Comparison of ENCODE assay signal across 8 cellular contexts in the genomic region with DNA sequence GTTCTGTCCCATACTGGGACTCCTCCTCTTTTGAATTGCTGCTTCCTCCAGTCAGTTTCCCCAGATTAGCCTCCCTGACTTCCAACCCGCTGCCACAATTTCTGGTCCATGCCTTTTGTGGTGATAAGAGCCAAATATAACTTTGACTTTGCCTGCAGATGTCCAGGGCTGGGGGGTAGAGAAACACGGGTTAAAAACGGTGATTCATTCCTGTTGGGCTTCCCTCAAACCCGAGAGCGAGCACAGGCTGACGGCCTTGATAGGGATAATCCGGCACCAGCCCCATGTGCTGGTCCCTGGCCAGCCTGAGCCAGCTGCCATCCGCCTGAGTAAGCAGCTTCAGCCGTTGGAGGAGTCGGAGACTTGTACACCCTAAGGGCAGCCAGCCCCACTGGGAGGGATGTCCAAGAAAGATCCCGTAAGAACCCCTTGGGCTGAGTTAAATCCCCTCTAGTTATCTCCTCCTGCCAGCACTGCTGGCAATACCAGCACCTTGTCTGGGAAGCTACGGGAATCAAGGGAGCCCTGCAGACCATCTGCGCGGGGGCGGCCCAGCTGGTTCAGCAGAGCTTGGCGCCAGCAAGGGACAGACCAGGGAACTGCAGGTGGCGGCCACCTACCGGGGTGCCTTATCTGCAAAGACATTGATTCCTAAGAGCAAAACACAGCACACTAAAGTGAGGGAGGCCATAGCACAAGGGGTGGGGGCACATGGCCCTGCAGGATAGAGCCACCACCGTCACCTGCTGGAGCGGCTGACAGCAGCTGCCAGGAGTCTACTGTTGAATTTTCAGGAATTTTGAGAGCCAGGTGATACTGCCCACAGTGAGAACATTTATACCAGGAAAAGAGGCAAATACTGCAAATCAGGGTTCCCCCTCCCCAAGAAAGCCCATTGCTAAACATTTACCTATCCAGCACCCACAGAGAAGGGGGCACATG. TPM values are rescaled to one million over a fixed set of nuclear protein-coding genes. Genes with fewer than 3 reads are reported as not detected.
A peak's percentile ranks its signal among the peaks of the same experiment; 100 is the strongest.
DNase-seq lines count a peak whose midpoint lies in the region; ATAC-seq and TF ChIP-seq lines count a peak whose summit lies in the region.

No MANE protein-coding gene starts in this region.

- peak; percentile 45 for ATAC-seq in upper lobe of right lung

- peaks cover 17% of the 10 kb centered on the region for H3K4me1 Mint-ChIP-seq in Calu3 (ENCODE audit: low read depth, unreplicated experiment)
- H3K4me1 Mint-ChIP-seq in endothelial cell (ENCODE audit: unreplicated experiment): peaks cover 14% of the 10 kb centered on the region

- H3K4me3 ChIP-seq in mesendoderm (ENCODE audit: low read length) (no peak overlapping the region), upper lobe of right lung (no peak overlapping the region)

- H3K36me3 ChIP-seq in mesendoderm (ENCODE audit: control insufficient read depth, insufficient read depth, low read length) (no peaks in the 10 kb centered on the region), upper lobe of right lung (no peaks in the 10 kb centered on the region)

- no peak overlapping the region for H3K9ac ChIP-seq in mesendoderm (ENCODE audit: low read length)

- H3K79me1 ChIP-seq in mesendoderm (ENCODE audit: low read length): no peaks in the 10 kb centered on the region

- H3K23ac ChIP-seq in mesendoderm (ENCODE audit: low read length): no peak overlapping the region

- intact Hi-C loops in Calu3 (cut with micrococcal nuclease; ENCODE audit: unreplicated experiment): no loop called here
- intact Hi-C loops in upper lobe of right lung (cut with DNase I): no loop called here

- H3K27ac Mint-ChIP-seq in Calu3 (ENCODE audit: unreplicated experiment): peak overlapping the region; percentile 17
- peak overlapping the region; percentile 31 for H3K27ac Mint-ChIP-seq in endothelial cell (ENCODE audit: unreplicated experiment)

- H4K5ac ChIP-seq in mesendoderm (ENCODE audit: low read length): no peak overlapping the region

- H3K9me3 ChIP-seq in upper lobe of right lung: no peaks in the 10 kb centered on the region

- H3K4ac ChIP-seq in mesendoderm (ENCODE audit: low read depth, low read length): no peak overlapping the region

- no peak overlapping the region for H2AK5ac ChIP-seq in mesendoderm (ENCODE audit: low read length)

- no peaks in the 10 kb centered on the region for H3K79me2 ChIP-seq in mesendoderm (ENCODE audit: control insufficient read depth, insufficient read depth, low read length)

- CTCF ChIA-PET in Calu3 (lab: Charles Lee): interaction anchor here (0.7 to 1.1 kb wide), 5 partner anchors 30 to 327 kb away, joined by 3 to 5 read pairs (median 3); no protein-coding TSS in a partner anchor

- H3K27ac ChIP-seq in mesendoderm (ENCODE audit: low read depth, low read length) (no peak overlapping the region), upper lobe of right lung (no peak overlapping the region)

- H3K4me1 ChIP-seq in mesendoderm (ENCODE audit: control insufficient read depth, low read depth, low read length): peaks cover 2% of the 10 kb centered on the region
- H3K4me1 ChIP-seq in upper lobe of right lung: peaks cover 20% of the 10 kb centered on the region

- no peak overlapping the region for H3K18ac ChIP-seq in mesendoderm (ENCODE audit: low read length)

- no CpG with 5 or more reads among the region's 20 CpGs for whole genome bisulfite sequencing in mesendoderm (ENCODE audit: extremely low coverage, insufficient coverage, low lambda C conversion rate)

- H3K27me3 ChIP-seq in mesendoderm (ENCODE audit: insufficient read depth, low read length, poor library complexity) (no peaks in the 10 kb centered on the region), upper lobe of right lung (no peaks in the 10 kb centered on the region)

- no peak overlapping the region for H2BK120ac ChIP-seq in mesendoderm (ENCODE audit: low read depth, low read length)

- H3K27me3 Mint-ChIP-seq in Calu3 (ENCODE audit: unreplicated experiment): peaks cover 70% of the 10 kb centered on the region
- peaks cover 15% of the 10 kb centered on the region for H3K27me3 Mint-ChIP-seq in endothelial cell (ENCODE audit: unreplicated experiment)

- BruUV-seq in Calu3 (replicated peaks; lab: Mats Ljungman, UMichigan): no TSS peak

- DNase-seq in Calu3: peak; percentile 78
- peak; percentile 97 for DNase-seq in HS-27A (ENCODE audit: low read depth)
- DNase-seq in RPMI8226: peak; percentile 71
- peak; percentile 34 for DNase-seq in endothelial cell (ENCODE audit: low spot score)
- peak; percentile 72 for DNase-seq in mesendoderm
- DNase-seq in upper lobe of right lung: no peak
- no peak for DNase-seq in activated CD8-positive, alpha-beta memory T cell treated with anti-CD3 and anti-CD28 coated beads for 24 hours
- no peak for DNase-seq in SIG-M5 treated with dmso at 0.1 percent for 504 hours (lab: John Stamatoyannopoulos, UW; ENCODE audit: unreplicated experiment)

- TF ChIP-seq CTCF in Calu3 (IDR thresholded peaks at IDR 0.05; ENCODE audit: unreplicated experiment) (peak; percentile 70), endothelial cell (IDR thresholded peaks at IDR 0.05; ENCODE audit: unreplicated experiment) (no peak), upper lobe of right lung (IDR thresholded peaks at IDR 0.05) (peak; percentile 32)

- no peak overlapping the region for H3K4me3 Mint-ChIP-seq in Calu3 (ENCODE audit: low read depth, unreplicated experiment)
- H3K4me3 Mint-ChIP-seq in endothelial cell (ENCODE audit: unreplicated experiment): no peak overlapping the region

- H3K4me2 ChIP-seq in mesendoderm (ENCODE audit: low read length): no peak overlapping the region

- H4K8ac ChIP-seq in mesendoderm (ENCODE audit: low read depth, low read length): no peak overlapping the region

- no peak overlapping the region for H2BK5ac ChIP-seq in mesendoderm (ENCODE audit: low read length)

- H3K36me3 Mint-ChIP-seq in Calu3 (ENCODE audit: insufficient read depth, unreplicated experiment): peaks cover 5% of the 10 kb centered on the region
- no peaks in the 10 kb centered on the region for H3K36me3 Mint-ChIP-seq in endothelial cell (ENCODE audit: low read depth, unreplicated experiment)

- H2BK15ac ChIP-seq in mesendoderm (replicated peaks; ENCODE audit: low read depth): no peak overlapping the region

- H3K9me3 Mint-ChIP-seq in Calu3 (ENCODE audit: low read depth, unreplicated experiment): no peaks in the 10 kb centered on the region
- no peaks in the 10 kb centered on the region for H3K9me3 Mint-ChIP-seq in endothelial cell (ENCODE audit: unreplicated experiment)

- H3K56ac ChIP-seq in mesendoderm (ENCODE audit: low read length): peak overlapping the region; percentile 35

RNA-seq across cellular contexts. Expression of a gene that starts 18.1 kb away (rescaled TPM):
- total RNA-seq in Calu3 (2022): 0.05 TPM in 1 of 2 replicates, not detected in the other
- total RNA-seq in endothelial cell (ENCODE audit: unreplicated experiment): 0.18 TPM
- polyA plus RNA-seq in mesendoderm (2013, experiment 1 of 2): 0.34 TPM
- 0.35 TPM for polyA plus RNA-seq in mesendoderm (2013, experiment 2 of 2)
- total RNA-seq in upper lobe of right lung: 12.6 TPM

RNA-seq across cellular contexts. Expression of a gene that starts 46.8 kb away (rescaled TPM):
- total RNA-seq in Calu3 (2022) (23.2 and 24.1 TPM in 2 replicates), endothelial cell (ENCODE audit: unreplicated experiment) (17.3 TPM), upper lobe of right lung (31.0 TPM)
- polyA plus RNA-seq in mesendoderm (2013, experiment 1 of 2): 10.5 TPM
- 10.4 TPM for polyA plus RNA-seq in mesendoderm (2013, experiment 2 of 2)

RNA-seq across cellular contexts. Expression of a gene that starts 54.5 kb away (rescaled TPM):
- total RNA-seq in Calu3 (2022) (77.8 and 91.5 TPM in 2 replicates), endothelial cell (ENCODE audit: unreplicated experiment) (33.5 TPM), upper lobe of right lung (54.9 TPM)
- polyA plus RNA-seq in mesendoderm (2013, experiment 1 of 2): 112 TPM
- polyA plus RNA-seq in mesendoderm (2013, experiment 2 of 2): 110 TPM

Comparison
In these comparisons a context has a peak if more than half of its experiments do, and no peak if none do; other contexts are left out.
1. DNase-seq: peak in Calu3 (single experiment), HS-27A (single experiment), RPMI8226 (single experiment), endothelial cell (single experiment) and mesendoderm (single experiment); none in upper lobe of right lung (single experiment), activated CD8-positive, alpha-beta memory T cell treated with anti-CD3 and anti-CD28 coated beads for 24 hours (single experiment) and SIG-M5 treated with dmso at 0.1 percent for 504 hours (single experiment).
2. RNA of a gene that starts 18.1 kb away (total RNA-seq): 12.6 TPM in upper lobe of right lung (single experiment); 0.18 TPM in endothelial cell (single experiment) and 0.05 TPM in Calu3; every median in the first group is over 10 times any median in the second.